In the genomic region with DNA sequence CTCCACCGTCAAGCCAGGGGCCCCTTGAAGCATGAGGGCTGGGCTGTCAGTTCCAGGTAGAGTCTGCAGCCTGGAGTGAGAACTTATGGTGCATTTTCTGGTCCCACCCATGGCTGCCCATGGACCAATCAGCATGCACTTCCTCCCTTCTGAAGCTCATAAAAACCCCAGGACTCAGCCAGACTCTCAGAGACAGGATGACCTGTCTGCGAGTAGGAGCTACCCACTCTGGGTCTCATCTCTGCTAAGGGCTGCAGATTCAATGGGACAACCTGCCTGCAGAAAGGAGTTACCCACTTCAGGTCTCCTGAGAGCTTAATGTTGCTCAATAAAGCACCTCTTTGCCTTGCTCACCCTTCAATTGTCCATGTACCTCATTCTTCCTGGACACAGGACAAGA, we compare ENCODE assay signal across 1 cellular context.
TF ChIP-seq lines count a peak whose summit lies in the region.

No MANE protein-coding gene starts in this region.

TF ChIP-seq in HepG2, 621 proteins besides CTCF, POLR2A, EP300 and RAD21:
- TF ChIP-seq PHF20 (CRISPR knock-in tag; IDR thresholded peaks at IDR 0.05) (no peak), SP4 (CRISPR knock-in tag; IDR thresholded peaks at IDR 0.05) (0 out of 2 replicates have a peak, but pooled peaks have one; percentile 26), HMGA1 (CRISPR knock-in tag; conservative IDR thresholded peaks at IDR 0.05) (no peak), THAP11 (CRISPR knock-in tag; IDR thresholded peaks at IDR 0.05) (no peak)
- TF ChIP-seq, protein P1, sequence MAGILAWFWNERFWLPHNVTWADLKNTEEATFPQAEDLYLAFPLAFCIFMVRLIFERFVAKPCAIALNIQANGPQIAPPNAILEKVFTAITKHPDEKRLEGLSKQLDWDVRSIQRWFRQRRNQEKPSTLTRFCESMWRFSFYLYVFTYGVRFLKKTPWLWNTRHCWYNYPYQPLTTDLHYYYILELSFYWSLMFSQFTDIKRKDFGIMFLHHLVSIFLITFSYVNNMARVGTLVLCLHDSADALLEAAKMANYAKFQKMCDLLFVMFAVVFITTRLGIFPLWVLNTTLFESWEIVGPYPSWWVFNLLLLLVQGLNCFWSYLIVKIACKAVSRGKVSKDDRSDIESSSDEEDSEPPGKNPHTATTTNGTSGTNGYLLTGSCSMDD (CRISPR knock-in tag; IDR thresholded peaks at IDR 0.05) = no peak
- TF ChIP-seq, protein P2, sequence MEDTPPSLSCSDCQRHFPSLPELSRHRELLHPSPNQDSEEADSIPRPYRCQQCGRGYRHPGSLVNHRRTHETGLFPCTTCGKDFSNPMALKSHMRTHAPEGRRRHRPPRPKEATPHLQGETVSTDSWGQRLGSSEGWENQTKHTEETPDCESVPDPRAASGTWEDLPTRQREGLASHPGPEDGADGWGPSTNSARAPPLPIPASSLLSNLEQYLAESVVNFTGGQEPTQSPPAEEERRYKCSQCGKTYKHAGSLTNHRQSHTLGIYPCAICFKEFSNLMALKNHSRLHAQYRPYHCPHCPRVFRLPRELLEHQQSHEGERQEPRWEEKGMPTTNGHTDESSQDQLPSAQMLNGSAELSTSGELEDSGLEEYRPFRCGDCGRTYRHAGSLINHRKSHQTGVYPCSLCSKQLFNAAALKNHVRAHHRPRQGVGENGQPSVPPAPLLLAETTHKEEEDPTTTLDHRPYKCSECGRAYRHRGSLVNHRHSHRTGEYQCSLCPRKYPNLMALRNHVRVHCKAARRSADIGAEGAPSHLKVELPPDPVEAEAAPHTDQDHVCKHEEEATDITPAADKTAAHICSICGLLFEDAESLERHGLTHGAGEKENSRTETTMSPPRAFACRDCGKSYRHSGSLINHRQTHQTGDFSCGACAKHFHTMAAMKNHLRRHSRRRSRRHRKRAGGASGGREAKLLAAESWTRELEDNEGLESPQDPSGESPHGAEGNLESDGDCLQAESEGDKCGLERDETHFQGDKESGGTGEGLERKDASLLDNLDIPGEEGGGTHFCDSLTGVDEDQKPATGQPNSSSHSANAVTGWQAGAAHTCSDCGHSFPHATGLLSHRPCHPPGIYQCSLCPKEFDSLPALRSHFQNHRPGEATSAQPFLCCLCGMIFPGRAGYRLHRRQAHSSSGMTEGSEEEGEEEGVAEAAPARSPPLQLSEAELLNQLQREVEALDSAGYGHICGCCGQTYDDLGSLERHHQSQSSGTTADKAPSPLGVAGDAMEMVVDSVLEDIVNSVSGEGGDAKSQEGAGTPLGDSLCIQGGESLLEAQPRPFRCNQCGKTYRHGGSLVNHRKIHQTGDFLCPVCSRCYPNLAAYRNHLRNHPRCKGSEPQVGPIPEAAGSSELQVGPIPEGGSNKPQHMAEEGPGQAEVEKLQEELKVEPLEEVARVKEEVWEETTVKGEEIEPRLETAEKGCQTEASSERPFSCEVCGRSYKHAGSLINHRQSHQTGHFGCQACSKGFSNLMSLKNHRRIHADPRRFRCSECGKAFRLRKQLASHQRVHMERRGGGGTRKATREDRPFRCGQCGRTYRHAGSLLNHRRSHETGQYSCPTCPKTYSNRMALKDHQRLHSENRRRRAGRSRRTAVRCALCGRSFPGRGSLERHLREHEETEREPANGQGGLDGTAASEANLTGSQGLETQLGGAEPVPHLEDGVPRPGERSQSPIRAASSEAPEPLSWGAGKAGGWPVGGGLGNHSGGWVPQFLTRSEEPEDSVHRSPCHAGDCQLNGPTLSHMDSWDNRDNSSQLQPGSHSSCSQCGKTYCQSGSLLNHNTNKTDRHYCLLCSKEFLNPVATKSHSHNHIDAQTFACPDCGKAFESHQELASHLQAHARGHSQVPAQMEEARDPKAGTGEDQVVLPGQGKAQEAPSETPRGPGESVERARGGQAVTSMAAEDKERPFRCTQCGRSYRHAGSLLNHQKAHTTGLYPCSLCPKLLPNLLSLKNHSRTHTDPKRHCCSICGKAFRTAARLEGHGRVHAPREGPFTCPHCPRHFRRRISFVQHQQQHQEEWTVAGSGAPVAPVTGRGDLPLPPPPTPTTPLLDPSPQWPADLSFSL (CRISPR knock-in tag; IDR thresholded peaks at IDR 0.05) = no peak
